24 cellular contexts compared by ENCODE assay signal in genomic region chr2:222817628-222818027, GRCh38. TPM values are rescaled to one million over a fixed set of nuclear protein-coding genes. Genes with fewer than 3 reads are reported as not detected.
A peak's percentile ranks its signal among the peaks of the same experiment; 100 is the strongest.
DNase-seq lines count a peak whose midpoint lies in the region; ATAC-seq and TF ChIP-seq lines count a peak whose summit lies in the region.
"Had no signal": no experiment of that assay in that cellular context is flagged by ENCODE, and none has a peak within 500 bp of the region (broad histone marks: within the 10 kb centered on the region; RNA-seq: fewer than 3 reads in every experiment).

No MANE protein-coding gene starts in this region.

- H3K27ac ChIP-seq in CD8-positive, alpha-beta T cell (ENCODE audit: low read depth, low read length) = no peak overlapping the region
- H3K27ac ChIP-seq: HL-60, SK-N-MC had no signal

- H3K36me3 ChIP-seq in CD8-positive, alpha-beta T cell (ENCODE audit: insufficient read depth, low read length) = no peaks in the 10 kb centered on the region
- H3K36me3 ChIP-seq: HAP-1 had no signal

- peak; percentile 16 for DNase-seq in NCI-H146 (lab: John Stamatoyannopoulos, UW)
- no peak for DNase-seq in NCI-H146 treated with DMSO at 0.1 percent for 48 hours (lab: John Stamatoyannopoulos, UW; ENCODE audit: unreplicated experiment)
- peak; percentile 28 for DNase-seq in COLO668 (lab: John Stamatoyannopoulos, UW; ENCODE audit: unreplicated experiment)
- peak; percentile 55 for DNase-seq in NCI-H69 (lab: John Stamatoyannopoulos, UW)
- DNase-seq in left colon = no peak
- DNase-seq in activated naive CD8-positive, alpha-beta T cell treated with anti-CD3 and anti-CD28 coated beads, Interleukin-2, amount 50 U/mL, for 24 hours = no peak
- no peak for DNase-seq in CD8-positive, alpha-beta T cell
- DNase-seq in anterior cingulate cortex (lab: John Stamatoyannopoulos, UW) = no peak
- DNase-seq: COR-L47, Karpas-422, NCI-H1436 treated with DMSO at 0.1 percent for 48 hours, NCI-H2029 treated with DMSO at 0.1 percent for 48 hours, NCI-H510A, NCI-H82, SHP77, SW 1271, T-helper 17 cell had no signal

- intact Hi-C loops in left colon (cut with DNase I, micrococcal nuclease) = no loop called here
- intact Hi-C loops in CD8-positive, alpha-beta T cell (cut with DNase I, micrococcal nuclease) = no loop called here

- no peak for TF ChIP-seq CTCF in CD8-positive, alpha-beta T cell (IDR thresholded peaks at IDR 0.05)

- no peaks in the 10 kb centered on the region for H3K27me3 Mint-ChIP-seq in activated naive CD8-positive, alpha-beta T cell treated with anti-CD3 and anti-CD28 coated beads, Interleukin-2, amount 50 U/mL, for 24 hours
- H3K27me3 Mint-ChIP-seq in CD8-positive, alpha-beta T cell (ENCODE audit: low read depth) = no peaks in the 10 kb centered on the region
- H3K27me3 Mint-ChIP-seq: IgD-negative memory B cell had no signal

- H3K27ac Mint-ChIP-seq in activated naive CD8-positive, alpha-beta T cell treated with anti-CD3 and anti-CD28 coated beads, Interleukin-2, amount 50 U/mL, for 24 hours = no peak overlapping the region
- no peak overlapping the region for H3K27ac Mint-ChIP-seq in CD8-positive, alpha-beta T cell
- H3K27ac Mint-ChIP-seq: B cell, GM23338, IgD-negative memory B cell, T-helper 17 cell had no signal

- no peak overlapping the region for H3K4me3 Mint-ChIP-seq in activated naive CD8-positive, alpha-beta T cell treated with anti-CD3 and anti-CD28 coated beads, Interleukin-2, amount 50 U/mL, for 24 hours
- H3K4me3 Mint-ChIP-seq in CD8-positive, alpha-beta T cell = no peak overlapping the region
- H3K4me3 Mint-ChIP-seq: B cell, CD14-positive monocyte, GM23338, IgD-negative memory B cell, T-helper 17 cell had no signal

- H3K27me3 ChIP-seq in CD8-positive, alpha-beta T cell (ENCODE audit: insufficient read depth, low read length) = no peaks in the 10 kb centered on the region

- POLR2A ChIA-PET in CD8-positive, alpha-beta T cell (lab: Charles Lee) = no interaction called here

- H3K4me3 ChIP-seq in CD8-positive, alpha-beta T cell (ENCODE audit: low read depth, low read length) = no peak overlapping the region
- H3K4me3 ChIP-seq: GM23338, HAP-1, SK-N-MC had no signal

- no peaks in the 10 kb centered on the region for H3K9me3 Mint-ChIP-seq in activated naive CD8-positive, alpha-beta T cell treated with anti-CD3 and anti-CD28 coated beads, Interleukin-2, amount 50 U/mL, for 24 hours
- H3K9me3 Mint-ChIP-seq in CD8-positive, alpha-beta T cell = no peaks in the 10 kb centered on the region
- H3K9me3 Mint-ChIP-seq: IgD-negative memory B cell had no signal

- no peaks in the 10 kb centered on the region for H3K9me3 ChIP-seq in CD8-positive, alpha-beta T cell (ENCODE audit: low read length)
- H3K9me3 ChIP-seq: HAP-1 had no signal

- CTCF ChIA-PET in CD8-positive, alpha-beta T cell (lab: Charles Lee) = interaction anchor here (0.9 kb wide), 1 partner anchor 86 kb away, joined by 3 read pairs; no protein-coding TSS in a partner anchor

- H3K4me1 ChIP-seq in CD8-positive, alpha-beta T cell (ENCODE audit: insufficient read depth, low read length) = no peaks in the 10 kb centered on the region
- H3K4me1 ChIP-seq: HAP-1 had no signal

- H3K4me1 Mint-ChIP-seq in activated naive CD8-positive, alpha-beta T cell treated with anti-CD3 and anti-CD28 coated beads, Interleukin-2, amount 50 U/mL, for 24 hours = peaks cover 15% of the 10 kb centered on the region
- no peaks in the 10 kb centered on the region for H3K4me1 Mint-ChIP-seq in CD8-positive, alpha-beta T cell (ENCODE audit: low read depth)
- H3K4me1 Mint-ChIP-seq: GM23338, T-helper 17 cell had no signal

- peak; percentile 39 for ATAC-seq in left colon
- no peak for ATAC-seq in activated naive CD8-positive, alpha-beta T cell treated with anti-CD3 and anti-CD28 coated beads, Interleukin-2, amount 50 U/mL, for 24 hours
- no peak for ATAC-seq in CD8-positive, alpha-beta T cell
- ATAC-seq: GM23338, T-helper 17 cell had no signal

- H3K36me3 Mint-ChIP-seq in activated naive CD8-positive, alpha-beta T cell treated with anti-CD3 and anti-CD28 coated beads, Interleukin-2, amount 50 U/mL, for 24 hours (ENCODE audit: low read depth) = no peaks in the 10 kb centered on the region
- no peaks in the 10 kb centered on the region for H3K36me3 Mint-ChIP-seq in CD8-positive, alpha-beta T cell
- H3K36me3 Mint-ChIP-seq: CD14-positive monocyte, IgD-negative memory B cell had no signal

RNA-seq across cellular contexts. Expression of gene ACSL3, which starts 43.2 kb away (rescaled TPM):
- total RNA-seq in left colon = 100 to 1,000 TPM in 1 of 2 donors, 10 to 100 TPM in 1; 93.1 to 119 TPM
- total RNA-seq in CD8-positive, alpha-beta T cell = 10 to 100 TPM; 89.5 to 97.6 TPM

Comparison
In these comparisons a context has a peak if more than half of its experiments do, and no peak if none do; other contexts are left out.
1. DNase-seq: peak in NCI-H146 (single experiment), COLO668 (single experiment) and NCI-H69 (single experiment); none in NCI-H146 treated with DMSO at 0.1 percent for 48 hours (single experiment), left colon (0 of 2), activated naive CD8-positive, alpha-beta T cell treated with anti-CD3 and anti-CD28 coated beads, Interleukin-2, amount 50 U/mL, for 24 hours (single experiment), CD8-positive, alpha-beta T cell (0 of 7) and anterior cingulate cortex (0 of 58).